In genomic region chr10:78657622-78658165, GRCh38 we compare ENCODE assay signal across 8 cellular contexts.
DNase-seq lines count a peak whose midpoint lies in the region; ATAC-seq and TF ChIP-seq lines count a peak whose summit lies in the region.

No MANE protein-coding gene starts in this region.

- no peaks in the 10 kb centered on the region for H3K9me3 ChIP-seq in mucosa of descending colon

- H3K4me3 ChIP-seq in epithelial cell of proximal tubule (ENCODE audit: low read depth, low read length) (no peak overlapping the region), mucosa of descending colon (no peak overlapping the region)

- TF ChIP-seq CTCF in epithelial cell of proximal tubule (conservative IDR thresholded peaks at IDR 0.05; ENCODE audit: low read depth, low read length) = peak; percentile 86
- TF ChIP-seq CTCF in mucosa of descending colon (IDR thresholded peaks at IDR 0.05) = peak; percentile 34

- no peaks in the 10 kb centered on the region for H3K36me3 ChIP-seq in mucosa of descending colon (ENCODE audit: low read depth)

- peak; percentile 76 for DNase-seq in DMS53 treated with DMSO at 0.1 percent for 48 hours (lab: John Stamatoyannopoulos, UW; ENCODE audit: unreplicated experiment)
- DNase-seq in NOMO-1 treated with DMSO at 0.1 percent for 48 hours (lab: John Stamatoyannopoulos, UW; ENCODE audit: unreplicated experiment) = peak; percentile 65
- DNase-seq in activated CD8-positive, alpha-beta memory T cell treated with anti-CD3 and anti-CD28 coated beads, Interleukin-2, amount 50 U/mL, for 24 hours (ENCODE audit: extremely low read depth) = peak; percentile 20
- no peak for DNase-seq in epithelial cell of proximal tubule (ENCODE audit: low read depth)
- DNase-seq in mucosa of descending colon = peak; percentile 64 to 93 (median 84)
- peak; percentile 18 to 46 for DNase-seq in stimulated activated CD8-positive, alpha-beta memory T cell treated with anti-CD3 and anti-CD28 coated beads, Interleukin-7, amount 100 ng/mL, for 1 hour (ENCODE audit: low read depth in 2 of 2)

- ATAC-seq in HG03039 (IDR thresholded peaks at IDR 0.05; ENCODE audit: unreplicated experiment) = peak; percentile 48
- ATAC-seq in mucosa of descending colon = peak; percentile 97
- no peak for ATAC-seq in HG03139 (IDR thresholded peaks at IDR 0.05; ENCODE audit: unreplicated experiment)

- H3K4me1 ChIP-seq in mucosa of descending colon (ENCODE audit: low read depth) = no peaks in the 10 kb centered on the region

- intact Hi-C loops in mucosa of descending colon (cut with DNase I, micrococcal nuclease) = loop anchor here in 1 of 2 donors (10.0 kb wide), 1 partner anchor 537 kb away; no protein-coding TSS in a partner anchor
